ENCODE assay signal across 19 cellular contexts in genomic region chr16:80122155-80122554, GRCh38.
DNase-seq lines count a peak whose midpoint lies in the region; ATAC-seq, FAIRE-seq and TF ChIP-seq lines count a peak whose summit lies in the region.
"Had no signal": no experiment of that assay in that cellular context is flagged by ENCODE, and none has a peak within 500 bp of the region (broad histone marks: within the 10 kb centered on the region; RNA-seq: fewer than 3 reads in every experiment).

No MANE protein-coding gene starts in this region.

- H4K5ac ChIP-seq in IMR-90 (ENCODE audit: low read depth, low read length): no peak overlapping the region

- no peak; the same call in 1 of the 2 replicates for ATAC-seq in IMR-90 (ENCODE audit: low read depth)
- ATAC-seq in left lung: peak; percentile 14
- ATAC-seq: activated naive CD4-positive, alpha-beta T cell treated with anti-CD3 and anti-CD28 coated beads, Interleukin-2, amount 50 U/mL, for 72 hours; CD8-positive, alpha-beta T cell; HCT116 had no signal

- no peak overlapping the region for H2BK15ac ChIP-seq in IMR-90 (ENCODE audit: low read depth, low read length)

- no peak overlapping the region for H2BK20ac ChIP-seq in IMR-90 (ENCODE audit: low read depth, low read length)

- H3K27me3 ChIP-seq in IMR-90 (ENCODE audit: control insufficient read depth, insufficient read depth, low read length) (peaks cover 3% of the 10 kb centered on the region), left lung (no peaks in the 10 kb centered on the region)

- H2BK5ac ChIP-seq in IMR-90 (ENCODE audit: low read depth, low read length, poor library complexity, severe bottlenecking): no peak overlapping the region

- no peak overlapping the region for H2BK120ac ChIP-seq in IMR-90 (ENCODE audit: low read depth, low read length)

- no peak overlapping the region for H3K56ac ChIP-seq in IMR-90 (ENCODE audit: extremely low read depth, insufficient read depth, low read length)

- in situ Hi-C loops in IMR-90 (cut with MboI; ENCODE audit: low sequenced_read_pairs): no loop called here

- intact Hi-C loops in IMR-90 (cut with micrococcal nuclease): no loop called here
- intact Hi-C loops in left lung (cut with DNase I): no loop called here

- no peak for FAIRE-seq in urothelium cell line (lab: Jason Lieb, UNC)
- FAIRE-seq in D721Med (lab: Jason Lieb, UNC): no peak

- H3K9me3 ChIP-seq in IMR-90 (ENCODE audit: control insufficient read depth, insufficient read depth, low read length) (no peaks in the 10 kb centered on the region), left lung (no peaks in the 10 kb centered on the region)

- CTCF ChIA-PET in IMR-90 (lab: Yijun Ruan, JAX): interaction anchor here (0.6 to 0.8 kb wide), 2 partner anchors 29 to 52 kb away, joined by 3 read pairs; no protein-coding TSS in a partner anchor

- H3K18ac ChIP-seq in IMR-90 (ENCODE audit: low read depth, low read length): no peak overlapping the region

- no peak overlapping the region for H3K27ac ChIP-seq in IMR-90 (ENCODE audit: insufficient read depth, low read length)
- H3K27ac ChIP-seq in left lung: no peak overlapping the region
- H3K27ac ChIP-seq: epithelial cell of prostate, HL-60 had no signal

- no peak overlapping the region for H3K4me3 ChIP-seq in IMR-90 (ENCODE audit: insufficient read depth, low read depth, low read length)
- H3K4me3 ChIP-seq in left lung: no peak overlapping the region

- no peak overlapping the region for H4K91ac ChIP-seq in IMR-90 (ENCODE audit: insufficient read depth, low read depth, low read length)

- no peak overlapping the region for H3K14ac ChIP-seq in IMR-90 (replicated peaks; ENCODE audit: low read depth, low read length)

- dilution Hi-C loops in IMR-90 (cut with HindIII; ENCODE audit: low sequenced_read_pairs, unreplicated experiment): no loop called here

- H2AFZ ChIP-seq in IMR-90 (replicated peaks; ENCODE audit: low read length, poor library complexity): no peak overlapping the region

- no peak overlapping the region for H4K8ac ChIP-seq in IMR-90 (ENCODE audit: low read depth in 2 of 2, low read length in 2 of 2)

- no peak for TF ChIP-seq CTCF in IMR-90 (conservative IDR thresholded peaks at IDR 0.05; ENCODE audit: low read depth, low read length)
- TF ChIP-seq CTCF in left lung (IDR thresholded peaks at IDR 0.05): no peak
- no peak for TF ChIP-seq CTCF in D721Med (IDR thresholded peaks at IDR 0.05; ENCODE audit: insufficient read depth, missing control alignments)

- no peak for TF ChIP-seq RAD21 in IMR-90 (IDR thresholded peaks at IDR 0.05; ENCODE audit: low read length)

- H3K4me2 ChIP-seq in IMR-90 (ENCODE audit: low read depth, low read length): peak overlapping the region; percentile 50

- TF ChIP-seq POLR2A in IMR-90 (IDR thresholded peaks at IDR 0.05; ENCODE audit: low read depth, low read length): no peak

- H3K9ac ChIP-seq in IMR-90 (ENCODE audit: low read depth, low read length): no peak overlapping the region

- H3K79me1 ChIP-seq in IMR-90 (ENCODE audit: low read depth in 1 of 2, low read length in 2 of 2): no peaks in the 10 kb centered on the region

- H3K9me1 ChIP-seq in IMR-90 (ENCODE audit: insufficient read depth, low read length): no peaks in the 10 kb centered on the region

- no peak overlapping the region for H3K23ac ChIP-seq in IMR-90 (ENCODE audit: low read depth, low read length)

- H3K4me1 ChIP-seq in IMR-90 (ENCODE audit: control insufficient read depth, insufficient read depth, low read length) (no peaks in the 10 kb centered on the region), left lung (no peaks in the 10 kb centered on the region)

- no peaks in the 10 kb centered on the region for H4K20me1 ChIP-seq in IMR-90 (ENCODE audit: insufficient read depth, low read length)

- POLR2A ChIA-PET in IMR-90 (lab: Charles Lee; ENCODE audit: unreplicated experiment): no interaction called here

- no peaks in the 10 kb centered on the region for H3K36me3 ChIP-seq in IMR-90 (ENCODE audit: control insufficient read depth, insufficient read depth, low read length)
- no peaks in the 10 kb centered on the region for H3K36me3 ChIP-seq in left lung

- H3K4ac ChIP-seq in IMR-90 (ENCODE audit: low read depth, low read length): no peak overlapping the region

- no peak overlapping the region for H2AK5ac ChIP-seq in IMR-90 (ENCODE audit: low read depth, low read length)

- no CpG with 5 or more reads among the region's 9 CpGs for WGBS in IMR-90 (ENCODE audit: extremely low coverage in 2 of 2, insufficient read length in 1 of 2), 2 experiments

- DNase-seq in IMR-90 (no peak), fibroblast of gingiva (ENCODE audit: low read depth) (peak; percentile 76), left lung (peak in 1 of 2 donors; percentile 34), superior temporal gyrus (ENCODE audit: extremely low spot score) (peak; percentile 20), urothelium cell line (ENCODE audit: low spot score) (no peak), D721Med (ENCODE audit: insufficient read length, low spot score) (no peak), NCI-H2227 treated with DMSO at 0.1 percent for 48 hours (lab: John Stamatoyannopoulos, UW) (no peak)
- no peak for DNase-seq in stimulated activated naive CD4-positive, alpha-beta T cell (lab: John Stamatoyannopoulos, UW)
- DNase-seq: activated CD8-positive, alpha-beta memory T cell treated with anti-CD3 and anti-CD28 coated beads, Interleukin-2, amount 50 U/mL, for 48 hours; CD8-positive, alpha-beta T cell; Karpas-422; NCI-H2029 treated with DMSO at 0.1 percent for 48 hours; NCI-H774; stimulated activated CD4-positive, alpha-beta T cell treated with anti-CD3 and anti-CD28 coated beads, Interleukin-2, amount 100 ng/mL, for 24 hours; T-helper 2 cell had no signal

- no TSS peak for BruUV-seq in IMR-90 (replicated peaks; lab: Mats Ljungman, UMichigan)

- no peak overlapping the region for H2AK9ac ChIP-seq in IMR-90 (replicated peaks; ENCODE audit: low read depth, low read length, poor library complexity)

TF ChIP-seq in IMR-90, 13 proteins besides CTCF, POLR2A, EP300 and RAD21:
- TF ChIP-seq NFE2L2 (IDR thresholded peaks at IDR 0.05; ENCODE audit: low read depth, low read length) (no peak), ELK1 (IDR thresholded peaks at IDR 0.05; ENCODE audit: borderline replicate concordance, low read depth, low read length) (no peak), MAZ (IDR thresholded peaks at IDR 0.05; ENCODE audit: borderline replicate concordance, low read depth, low read length) (no peak), BHLHE40 (IDR thresholded peaks at IDR 0.05; ENCODE audit: low read depth, low read length) (no peak), CEBPB (IDR thresholded peaks at IDR 0.05; ENCODE audit: low read depth, low read length) (no peak), USF2 (IDR thresholded peaks at IDR 0.05; ENCODE audit: low read depth, low read length) (no peak), RCOR1 (IDR thresholded peaks at IDR 0.05; ENCODE audit: insufficient replicate concordance, low read length) (no peak), FOS (IDR thresholded peaks at IDR 0.05; ENCODE audit: low read depth, low read length) (no peak)

Comparison
In these comparisons a context has a peak if more than half of its experiments do, and no peak if none do; other contexts are left out.
1. DNase-seq: peak in fibroblast of gingiva (single experiment) and superior temporal gyrus (single experiment); none in IMR-90 (single experiment), urothelium cell line (single experiment), D721Med (single experiment), stimulated activated naive CD4-positive, alpha-beta T cell (0 of 6) and NCI-H2227 treated with DMSO at 0.1 percent for 48 hours (single experiment).